ENCODE assay signal across 8 cellular contexts in genomic region chr11:64917663-64917995, GRCh38. TPM values are rescaled to one million over a fixed set of nuclear protein-coding genes. Genes with fewer than 3 reads are reported as not detected.
DNase-seq lines count a peak whose midpoint lies in the region; ATAC-seq, FAIRE-seq and TF ChIP-seq lines count a peak whose summit lies in the region.

No MANE protein-coding gene starts in this region.

- no peak overlapping the region for H3K23ac ChIP-seq in H1 (ENCODE audit: insufficient read length)

- TF ChIP-seq CTCF in C4-2B (conservative IDR thresholded peaks at IDR 0.05) (no peak), H1 (IDR thresholded peaks at IDR 0.05; ENCODE audit: control extremely low read depth in 1 of 3, insufficient read depth in 1 of 3, low read depth in 1 of 3, low read length in 3 of 3) (no peak)

- TF ChIP-seq POLR2A in H1 (IDR thresholded peaks at IDR 0.05; ENCODE audit: control extremely low read depth in 1 of 2, low read depth in 2 of 2, low read length in 2 of 2), result no peak

- H3K4me1 ChIP-seq in NT2/D1 (ENCODE audit: insufficient read depth, insufficient read length) (no peaks in the 10 kb centered on the region), H1 (replicated peaks in 1 of 4; ENCODE audit: control insufficient read depth in 3 of 4, insufficient read depth in 4 of 4, low read length in 3 of 4) (peaks cover 0 to 11% (median 4%) of the 10 kb centered on the region in 4 experiments; a peak in 5 of 7 replicates), neuron (ENCODE audit: insufficient read depth, low read length) (peaks cover 17% of the 10 kb centered on the region)

- H3K79me1 ChIP-seq in H1 (ENCODE audit: low read depth, low read length), result 0 out of 2 replicates have a peak, but pooled peaks cover 3% of the 10 kb centered on the region

- no peak for TF ChIP-seq EP300 in H1 (IDR thresholded peaks at IDR 0.05; ENCODE audit: borderline replicate concordance in 1 of 2, low read depth in 2 of 2, low read length in 2 of 2)

- ATAC-seq in GM21515 (IDR thresholded peaks at IDR 0.05; ENCODE audit: unreplicated experiment) (no peak), GM18519 (IDR thresholded peaks at IDR 0.05; ENCODE audit: low FRiP score, unreplicated experiment) (no peak)

- H3K56ac ChIP-seq in H1 (replicated peaks; ENCODE audit: insufficient read length, low read depth, low read length), result no peak overlapping the region

- H4K5ac ChIP-seq in H1 (ENCODE audit: insufficient read length, low read depth, low read length), result peak overlapping the region; percentile 65

- DNase-seq in NT2/D1 (ENCODE audit: low read depth, low spot score) (no peak), H1 (ENCODE audit: low read depth in 1 of 2, low spot score in 2 of 2) (no peak), activated gamma-delta T cell (lab: John Stamatoyannopoulos, UW) (no peak), islet precursor cell (no peak)

- H2BK5ac ChIP-seq in H1 (ENCODE audit: low read depth, low read length), result peak overlapping the region; percentile 41; the same call in 1 of the 2 replicates

- no peak for TF ChIP-seq RAD21 in H1 (IDR thresholded peaks at IDR 0.05 in 1 of 2, conservative IDR thresholded peaks at IDR 0.05 in 1 of 2; ENCODE audit: low read depth in 2 of 2, low read length in 2 of 2)

- H4K20me1 ChIP-seq in H1 (replicated peaks in 1 of 2; ENCODE audit: control insufficient read depth in 1 of 2, insufficient read depth in 2 of 2, low read length in 2 of 2), result peaks cover 0 to 2% of the 10 kb centered on the region in 2 experiments

- H3K27me3 ChIP-seq in NT2/D1 (ENCODE audit: insufficient read depth, insufficient read length) (no peaks in the 10 kb centered on the region), H1 (replicated peaks in 1 of 4; ENCODE audit: control insufficient read depth in 3 of 4, extremely low read depth in 1 of 4, insufficient read depth in 3 of 4, low read length in 3 of 4) (no peaks in the 10 kb centered on the region), neuron (ENCODE audit: insufficient read depth, low read length) (no peaks in the 10 kb centered on the region)

- CTCF ChIA-PET in H1 (lab: Charles Lee; ENCODE audit: partially characterized antibody), result interaction anchor here (0.6 to 6.1 kb wide), 6 partner anchors 11 to 96 kb away, joined by 3 to 37 read pairs (median 11); partner anchors contain the start of genes ARL2, BATF2 and GPHA2

- H2BK12ac ChIP-seq in H1 (ENCODE audit: low read depth, low read length), result no peak overlapping the region; the same call in 1 of the 2 replicates

- H2BK120ac ChIP-seq in H1 (replicated peaks; ENCODE audit: low read depth, low read length), result peak overlapping the region; percentile 37

- H3K36me3 ChIP-seq in NT2/D1 (ENCODE audit: insufficient read depth, insufficient read length, low read length) (peaks cover 19% of the 10 kb centered on the region), H1 (ENCODE audit: control insufficient read depth in 2 of 4, insufficient read depth in 4 of 4, low read length in 3 of 4) (peaks cover 0 to 3% (median 0%) of the 10 kb centered on the region in 4 experiments; a peak in 3 of 8 replicates), neuron (ENCODE audit: insufficient read depth, low read length) (peaks cover 13% of the 10 kb centered on the region)

- WGBS in H1 (ENCODE audit: extremely low coverage in 1 of 2, insufficient coverage in 1 of 2, insufficient read length in 1 of 2, insufficient replicate concordance in 2 of 2, low coverage in 1 of 2, low lambda C conversion rate in 2 of 2, missing lambda C conversion rate in 1 of 2), 2 experiments, result 15% methylated on average over 6 of the region's 6 CpGs; no CpG with 5 or more reads in 1 of the 2 experiments

- H3K18ac ChIP-seq in H1 (ENCODE audit: extremely low read depth, low read length), result 0 out of 2 replicates have a peak overlapping the region, but pooled peaks have one; percentile 22

- no peak overlapping the region for H4K91ac ChIP-seq in H1 (replicated peaks; ENCODE audit: insufficient read length, low read length)

- H3K23me2 ChIP-seq in H1 (ENCODE audit: low read depth, low read length), result peaks cover 13% of the 10 kb centered on the region

- peak overlapping the region; percentile 67 to 98 for H3K4me2 ChIP-seq in H1 (ENCODE audit: insufficient read depth in 1 of 2, low read depth in 2 of 2, low read length in 2 of 2)

- no peak overlapping the region for H2BK15ac ChIP-seq in H1 (ENCODE audit: low read length)

- no peak overlapping the region for H2AK5ac ChIP-seq in H1 (ENCODE audit: low read depth, low read length)

- peak overlapping the region; percentile 42 for H3K4me3 ChIP-seq in NT2/D1 (ENCODE audit: insufficient read length, low read depth)
- peak overlapping the region; percentile 42 to 74 (median 58) for H3K4me3 ChIP-seq in H1 (ENCODE audit: extremely low read depth in 1 of 4, insufficient read depth in 2 of 4, low read depth in 3 of 4, low read length in 4 of 4)
- H3K4me3 ChIP-seq in neuron (ENCODE audit: low read length), result peak overlapping the region; percentile 79

- H3K9ac ChIP-seq in NT2/D1 (ENCODE audit: insufficient read length, low read depth) (peak overlapping the region; percentile 65), H1 (replicated peaks in 1 of 4; ENCODE audit: extremely low read depth in 1 of 4, low read depth in 3 of 4, low read length in 3 of 4) (peak overlapping the region in 3 of 4 experiments; percentile 14 to 29 (median 22); a peak in 3 of 7 replicates)

- H3K27ac ChIP-seq in C4-2B (peak overlapping the region; percentile 71; the same call in 1 of the 2 replicates), H1 (ENCODE audit: low read depth, low read length) (peak overlapping the region; percentile 21; the same call in 1 of the 2 replicates)

- H2BK20ac ChIP-seq in H1 (ENCODE audit: low read length), result no peak overlapping the region

- no peak for FAIRE-seq in H1 (lab: Jason Lieb, UNC)

- POLR2A ChIA-PET in H1 (lab: Charles Lee; ENCODE audit: partially characterized antibody), result interaction anchor here (1.0 to 1.5 kb wide), 2 partner anchors 12 to 53 kb away, joined by 3 to 6 read pairs; no protein-coding TSS in a partner anchor

- peak overlapping the region; percentile 57 for H3K4ac ChIP-seq in H1 (replicated peaks; ENCODE audit: insufficient read length, low read depth, low read length)

- no peak overlapping the region for H4K8ac ChIP-seq in H1 (ENCODE audit: extremely low read depth, insufficient read depth, low read length)

- H3K9me3 ChIP-seq in NT2/D1 (ENCODE audit: insufficient read depth, low read length), result no peaks in the 10 kb centered on the region
- H3K9me3 ChIP-seq in H1 (ENCODE audit: insufficient read depth in 2 of 2, low read depth in 1 of 2, low read length in 1 of 2), result no peaks in the 10 kb centered on the region
- no peaks in the 10 kb centered on the region for H3K9me3 ChIP-seq in neuron (ENCODE audit: low read length)

- peak overlapping the region; percentile 38; the same call in 1 of the 2 replicates for H2AFZ ChIP-seq in H1 (ENCODE audit: low read length)
- H2AFZ ChIP-seq in neuron (ENCODE audit: low read depth, low read length), result peak overlapping the region; percentile 78

- H3K14ac ChIP-seq in H1 (ENCODE audit: insufficient read length), result no peak overlapping the region

- no peaks in the 10 kb centered on the region for H3K79me2 ChIP-seq in H1 (ENCODE audit: control insufficient read depth in 1 of 2, insufficient read depth in 2 of 2, low read length in 2 of 2)

RNA-seq across cellular contexts. Expression of gene ATG2A, which starts 0.6 kb away (rescaled TPM):
- 20.9 and 22.1 TPM in 2 replicates for total RNA-seq in H1 (2021; fragmentation: NEBNext Ultra II Directional; extraction: Animal tissue kit (Norgen Biotek cat#: 25700))
- polyA plus RNA-seq in H1 (2011; rRNA removed), result 12.1 and 19.8 TPM in 2 replicates
- polyA plus RNA-seq in H1 (2011; cell fraction: cytosol; rRNA removed), result 7.3 TPM
- polyA plus RNA-seq in H1 (2011; cell fraction: nucleus; rRNA removed), result 29.8 TPM
- polyA plus RNA-seq in H1 (2012, experiment 1 of 2), result 13.2 to 19.6 TPM (median 18.1 TPM) in 4 replicates
- 14.9 TPM for polyA plus RNA-seq in H1 (2012, experiment 2 of 2)
- 7.1 TPM for polyA plus RNA-seq in H1 (2013, experiment 1 of 2)
- polyA plus RNA-seq in H1 (2013, experiment 2 of 2), result 7.1 TPM
- polyA minus RNA-seq in H1 (2011; rRNA and poly(A)+ RNA removed), result 8.1 and 8.8 TPM in 2 replicates
- polyA minus RNA-seq in H1 (2011; cell fraction: cytosol; rRNA and poly(A)+ RNA removed), result 18.1 TPM
- polyA minus RNA-seq in H1 (2011; cell fraction: nucleus; rRNA and poly(A)+ RNA removed), result 24.5 TPM

RNA-seq across cellular contexts. Expression of gene PPP2R5B, which starts 6.9 kb away (rescaled TPM):
- 5.1 and 5.8 TPM in 2 replicates for total RNA-seq in H1 (2021; fragmentation: NEBNext Ultra II Directional; extraction: Animal tissue kit (Norgen Biotek cat#: 25700))
- 4.9 and 6.3 TPM in 2 replicates for polyA plus RNA-seq in H1 (2011; rRNA removed)
- 5.2 TPM for polyA plus RNA-seq in H1 (2011; cell fraction: cytosol; rRNA removed)
- 13.4 TPM for polyA plus RNA-seq in H1 (2011; cell fraction: nucleus; rRNA removed)
- 4.7 to 4.8 TPM (median 4.7 TPM) in 4 replicates for polyA plus RNA-seq in H1 (2012, experiment 1 of 2)
- polyA plus RNA-seq in H1 (2012, experiment 2 of 2), result 5.9 TPM
- polyA plus RNA-seq in H1 (2013, experiment 1 of 2), result 3.7 TPM
- 3.8 TPM for polyA plus RNA-seq in H1 (2013, experiment 2 of 2)
- 2.3 and 2.8 TPM in 2 replicates for polyA minus RNA-seq in H1 (2011; rRNA and poly(A)+ RNA removed)
- polyA minus RNA-seq in H1 (2011; cell fraction: cytosol; rRNA and poly(A)+ RNA removed), result 2.5 TPM
- 4.9 TPM for polyA minus RNA-seq in H1 (2011; cell fraction: nucleus; rRNA and poly(A)+ RNA removed)

RNA-seq across cellular contexts. Expression of gene GPHA2, which starts 18.1 kb away (rescaled TPM):
- 0.97 and 1.5 TPM in 2 replicates for total RNA-seq in H1 (2021; fragmentation: NEBNext Ultra II Directional; extraction: Animal tissue kit (Norgen Biotek cat#: 25700))
- polyA plus RNA-seq in H1 (2011; rRNA removed), result 4.4 and 5.4 TPM in 2 replicates
- polyA plus RNA-seq in H1 (2011; cell fraction: cytosol; rRNA removed), result 3.3 TPM
- 2.4 TPM for polyA plus RNA-seq in H1 (2011; cell fraction: nucleus; rRNA removed)
- 1.0 to 2.8 TPM (median 1.6 TPM) in 4 replicates for polyA plus RNA-seq in H1 (2012, experiment 1 of 2)
- polyA plus RNA-seq in H1 (2012, experiment 2 of 2), result 3.1 TPM
- 2.5 TPM for polyA plus RNA-seq in H1 (2013, experiment 1 of 2)
- polyA plus RNA-seq in H1 (2013, experiment 2 of 2), result 2.7 TPM
- polyA minus RNA-seq in H1 (2011; rRNA and poly(A)+ RNA removed), result 1.4 TPM in 1 of 2 replicates, not detected in the other
- polyA minus RNA-seq in H1 (2011; cell fraction: cytosol; rRNA and poly(A)+ RNA removed), result not detected
- polyA minus RNA-seq in H1 (2011; cell fraction: nucleus; rRNA and poly(A)+ RNA removed), result not detected

RNA-seq across cellular contexts. Expression of gene EHD1, which starts 39.2 kb away (rescaled TPM):
- 36.9 and 42.9 TPM in 2 replicates for total RNA-seq in H1 (2021; fragmentation: NEBNext Ultra II Directional; extraction: Animal tissue kit (Norgen Biotek cat#: 25700))
- 31.5 and 54.0 TPM in 2 replicates for polyA plus RNA-seq in H1 (2011; rRNA removed)
- 33.1 TPM for polyA plus RNA-seq in H1 (2011; cell fraction: cytosol; rRNA removed)
- 38.0 TPM for polyA plus RNA-seq in H1 (2011; cell fraction: nucleus; rRNA removed)
- polyA plus RNA-seq in H1 (2012, experiment 1 of 2), result 22.9 to 33.8 TPM (median 30.9 TPM) in 4 replicates
- polyA plus RNA-seq in H1 (2012, experiment 2 of 2), result 28.9 TPM
- 19.7 TPM for polyA plus RNA-seq in H1 (2013, experiment 1 of 2)
- 17.7 TPM for polyA plus RNA-seq in H1 (2013, experiment 2 of 2)
- 24.7 and 48.1 TPM in 2 replicates for polyA minus RNA-seq in H1 (2011; rRNA and poly(A)+ RNA removed)
- 28.1 TPM for polyA minus RNA-seq in H1 (2011; cell fraction: cytosol; rRNA and poly(A)+ RNA removed)
- 22.0 TPM for polyA minus RNA-seq in H1 (2011; cell fraction: nucleus; rRNA and poly(A)+ RNA removed)

RNA-seq across cellular contexts. Expression of gene MAJIN, which starts 54.3 kb away (rescaled TPM):
- not detected in 2 replicates for total RNA-seq in H1 (2021; fragmentation: NEBNext Ultra II Directional; extraction: Animal tissue kit (Norgen Biotek cat#: 25700))
- not detected in 2 replicates for polyA plus RNA-seq in H1 (2011; rRNA removed)
- polyA plus RNA-seq in H1 (2011; cell fraction: cytosol; rRNA removed), result not detected
- polyA plus RNA-seq in H1 (2011; cell fraction: nucleus; rRNA removed), result not detected
- polyA plus RNA-seq in H1 (2012, experiment 1 of 2), result not detected in 4 replicates
- not detected for polyA plus RNA-seq in H1 (2012, experiment 2 of 2)
- not detected for polyA plus RNA-seq in H1 (2013, experiment 1 of 2)
- not detected for polyA plus RNA-seq in H1 (2013, experiment 2 of 2)
- not detected in 2 replicates for polyA minus RNA-seq in H1 (2011; rRNA and poly(A)+ RNA removed)
- polyA minus RNA-seq in H1 (2011; cell fraction: cytosol; rRNA and poly(A)+ RNA removed), result not detected
- not detected for polyA minus RNA-seq in H1 (2011; cell fraction: nucleus; rRNA and poly(A)+ RNA removed)
